Comparison of ENCODE assay signal across 20 cellular contexts in the genomic region with DNA sequence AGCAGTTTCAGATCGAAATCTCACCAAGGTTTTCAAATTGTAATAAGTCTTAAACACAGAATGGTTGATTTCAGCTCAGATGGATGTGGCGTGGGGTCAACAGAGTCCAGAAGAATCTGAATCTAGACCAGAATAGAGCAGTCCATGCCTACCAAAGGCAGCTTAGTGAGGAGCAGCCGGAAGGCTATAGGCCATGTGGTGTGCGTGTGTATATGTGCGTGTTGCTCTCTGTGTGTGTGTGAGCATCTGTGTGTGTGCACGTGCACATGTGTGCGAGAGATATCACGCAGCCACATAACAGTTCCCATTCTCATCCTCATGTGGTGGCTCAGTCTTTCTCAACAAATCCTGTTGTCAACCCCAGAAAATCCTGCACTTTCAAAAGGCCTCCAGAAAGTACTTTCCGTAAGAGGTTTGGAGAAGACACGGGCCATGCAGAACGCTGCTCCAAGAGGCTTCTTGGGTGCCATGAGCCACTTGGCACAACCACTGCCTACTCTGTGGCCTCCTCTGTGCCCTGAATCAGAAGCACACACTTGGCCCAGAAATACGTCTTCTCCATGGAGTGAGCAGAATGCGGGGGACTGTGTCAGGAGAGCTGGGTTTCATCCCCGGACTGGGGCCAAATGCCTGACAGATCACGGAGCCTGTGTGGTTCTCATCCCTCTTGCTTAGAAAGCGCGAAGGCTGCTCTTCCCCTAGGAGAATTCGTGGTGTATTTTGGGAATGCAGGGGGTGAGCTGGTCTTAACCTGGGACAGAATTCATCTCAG.
"Had no signal": no experiment of that assay in that cellular context is flagged by ENCODE, and none has a peak within 500 bp of the region (broad histone marks: within the 10 kb centered on the region; RNA-seq: fewer than 3 reads in every experiment).

No MANE protein-coding gene starts in this region.

- DNase-seq: activated CD4-positive, alpha-beta T cell treated with anti-CD3 and anti-CD28 coated beads, Interleukin-2, amount 10 ng/mL, durations not matched to agents 24 days and 14 days; activated CD4-positive, CD25-positive, alpha-beta regulatory T cell; activated naive CD4-positive, alpha-beta T cell treated with anti-CD3 and anti-CD28 coated beads, Interleukin-2, amount 50 U/mL, for 16 hours; activated T-cell treated with anti-CD3 and anti-CD28 coated beads, Interleukin-2, amount 50 U/mL, for 24 hours; cerebellar nuclear complex; effector CD8-positive, alpha-beta T cell; mesenchymal stem cell; naive thymus-derived CD8-positive, alpha-beta T cell; stimulated activated CD4-positive, alpha-beta T cell treated with anti-CD3 and anti-CD28 coated beads, Interleukin-2, amount 100 ng/mL, for 24 hours; stimulated activated naive CD8-positive, alpha-beta T cell treated with anti-CD3 and anti-CD28 coated beads, Interleukin-15, Interleukin-2, amounts not matched to agents 100 U/mL and 50 U/mL, for 24 hours; substantia nigra; T-helper 1 cell; T-helper 9 cell had no signal

- H3K27ac ChIP-seq: ascending aorta, esophagus muscularis mucosa, gastroesophageal sphincter, heart left ventricle, neutrophil had no signal

- ATAC-seq: gastroesophageal sphincter; heart left ventricle; naive thymus-derived CD8-positive, alpha-beta T cell; SK-N-SH treated with all-trans-retinoic acid at 6 μM for 48 hours; stimulated activated naive CD8-positive, alpha-beta T cell treated with anti-CD3 and anti-CD28 coated beads, Interleukin-15, Interleukin-2, amounts not matched to agents 100 U/mL and 50 U/mL, for 24 hours had no signal

- H3K9me3 ChIP-seq: ascending aorta, neutrophil had no signal

- H3K9me3 Mint-ChIP-seq: activated CD4-positive, alpha-beta T cell treated with anti-CD3 and anti-CD28 coated beads, Interleukin-2, amount 10 ng/mL, durations not matched to agents 24 days and 14 days; activated T-cell treated with anti-CD3 and anti-CD28 coated beads, Interleukin-2, amount 50 U/mL, for 24 hours; type B pancreatic cell had no signal

- H3K4me3 ChIP-seq: ascending aorta, esophagus muscularis mucosa, gastroesophageal sphincter, heart left ventricle had no signal

- H3K4me1 Mint-ChIP-seq: activated CD4-positive, alpha-beta T cell treated with anti-CD3 and anti-CD28 coated beads, Interleukin-2, amount 10 ng/mL, durations not matched to agents 24 days and 14 days had no signal

- H3K27me3 ChIP-seq: ascending aorta, esophagus muscularis mucosa, gastroesophageal sphincter, heart left ventricle, neutrophil had no signal

- H3K4me3 Mint-ChIP-seq: activated CD4-positive, alpha-beta T cell treated with anti-CD3 and anti-CD28 coated beads, Interleukin-2, amount 10 ng/mL, durations not matched to agents 24 days and 14 days; activated T-cell treated with anti-CD3 and anti-CD28 coated beads, Interleukin-2, amount 50 U/mL, for 24 hours; naive thymus-derived CD8-positive, alpha-beta T cell; type B pancreatic cell had no signal

- H3K27me3 Mint-ChIP-seq: activated CD4-positive, alpha-beta T cell treated with anti-CD3 and anti-CD28 coated beads, Interleukin-2, amount 10 ng/mL, durations not matched to agents 24 days and 14 days had no signal

- H3K27ac Mint-ChIP-seq: activated CD4-positive, alpha-beta T cell treated with anti-CD3 and anti-CD28 coated beads, Interleukin-2, amount 10 ng/mL, durations not matched to agents 24 days and 14 days; activated T-cell treated with anti-CD3 and anti-CD28 coated beads, Interleukin-2, amount 50 U/mL, for 24 hours; type B pancreatic cell had no signal

- H3K36me3 ChIP-seq: ascending aorta, esophagus muscularis mucosa, gastroesophageal sphincter, heart left ventricle, neutrophil had no signal
